8 cellular contexts compared by ENCODE assay signal in the genomic region with DNA sequence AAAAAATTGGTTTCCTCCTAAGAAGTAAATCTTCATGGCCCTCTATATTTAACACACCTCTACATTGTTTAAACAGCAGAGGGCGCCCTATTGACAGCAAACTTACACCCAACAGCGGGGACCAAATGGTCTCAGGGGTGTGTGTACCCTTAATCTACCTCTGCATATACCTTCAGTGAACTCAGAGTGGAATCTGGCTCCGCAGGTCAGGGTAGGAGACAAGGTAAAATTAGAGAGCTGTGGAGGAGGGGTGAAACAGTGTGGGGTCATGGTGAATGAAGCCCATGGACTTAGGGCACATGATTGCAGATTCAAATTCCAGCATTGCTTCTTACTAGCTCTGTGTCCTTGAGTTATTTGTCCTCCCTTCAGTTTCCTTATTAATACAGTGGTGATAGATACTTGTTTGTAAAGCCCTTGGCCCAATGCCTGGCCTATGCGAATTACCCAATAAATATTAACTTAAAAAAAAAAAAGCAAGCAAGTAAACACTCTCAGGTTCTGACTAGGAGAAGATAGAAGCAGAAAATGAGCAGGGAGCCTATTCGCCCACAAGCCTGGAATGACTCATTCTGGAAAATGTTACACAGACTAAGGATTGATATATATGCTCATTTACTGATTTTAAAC.
DNase-seq lines count a peak whose midpoint lies in the region; ATAC-seq, FAIRE-seq and TF ChIP-seq lines count a peak whose summit lies in the region.

No MANE protein-coding gene starts in this region.

- no peak overlapping the region for H3K4me3 Mint-ChIP-seq in chondrocyte (ENCODE audit: unreplicated experiment)

- POLR2A ChIA-PET in HEK293T (lab: Yijun Ruan, JAX), result no interaction called here

- ATAC-seq in GM19455 (IDR thresholded peaks at IDR 0.05; ENCODE audit: unreplicated experiment), result peak; percentile 57
- peak; percentile 87 to 92 (median 90) for ATAC-seq in pancreas
- no peak for ATAC-seq in HG03135 (IDR thresholded peaks at IDR 0.05; ENCODE audit: unreplicated experiment)

- H3K4me1 ChIP-seq in BE2C (no peaks in the 10 kb centered on the region), pancreas (peaks cover 0 to 7% (median 0%) of the 10 kb centered on the region in 3 donors)

- peak; percentile 61 for TF ChIP-seq CTCF in BE2C (IDR thresholded peaks at IDR 0.05; ENCODE audit: low read depth, low read length)
- TF ChIP-seq CTCF in chondrocyte (IDR thresholded peaks at IDR 0.05), result peak; percentile 69
- TF ChIP-seq CTCF in pancreas (IDR thresholded peaks at IDR 0.05), result peak in 3 of 4 donors; percentile 29 to 46 (median 30)

- H3K9me3 ChIP-seq in BE2C, result no peaks in the 10 kb centered on the region
- H3K9me3 ChIP-seq in pancreas, result no peaks in the 10 kb centered on the region

- H3K27ac Mint-ChIP-seq in chondrocyte (ENCODE audit: unreplicated experiment), result no peak overlapping the region

- FAIRE-seq in pancreas (lab: Jason Lieb, UNC), result no peak

- H3K27me3 ChIP-seq in BE2C, result no peaks in the 10 kb centered on the region
- H3K27me3 ChIP-seq in pancreas, result no peaks in the 10 kb centered on the region

- H3K36me3 ChIP-seq in BE2C (no peaks in the 10 kb centered on the region), pancreas (no peaks in the 10 kb centered on the region)

- H3K27me3 Mint-ChIP-seq in chondrocyte (ENCODE audit: low read depth), result peaks cover 18% of the 10 kb centered on the region

- H3K36me3 Mint-ChIP-seq in chondrocyte (ENCODE audit: low read depth), result no peaks in the 10 kb centered on the region

- no peak overlapping the region for H3K4me3 ChIP-seq in BE2C (ENCODE audit: low read depth, low read length)
- no peak overlapping the region for H3K4me3 ChIP-seq in pancreas

- peak overlapping the region in 1 of 4 donors; percentile 22 for H3K27ac ChIP-seq in pancreas

- intact Hi-C loops in pancreas (cut with DNase I), result no loop called here

- no peaks in the 10 kb centered on the region for H3K4me1 Mint-ChIP-seq in chondrocyte (ENCODE audit: low read depth)

- H3K9me3 Mint-ChIP-seq in chondrocyte (ENCODE audit: low read depth), result peaks cover 4% of the 10 kb centered on the region

- DNase-seq in BE2C, result peak; percentile 24
- DNase-seq in NCI-H2227 treated with DMSO at 0.1 percent for 48 hours (lab: John Stamatoyannopoulos, UW), result peak; percentile 27
- no peak for DNase-seq in chondrocyte (ENCODE audit: low spot score)
- peak in 4 of 6 donors; percentile 16 to 53 (median 31) for DNase-seq in pancreas
- DNase-seq in HEK293T (ENCODE audit: extremely low spot score), result no peak
- DNase-seq in DMS79 treated with DMSO at 0.1 percent for 48 hours (lab: John Stamatoyannopoulos, UW), result no peak

- 3 to 4% methylated on average over 5 of the region's 5 CpGs for WGBS in pancreas, 2 donors

- CTCF ChIA-PET in HEK293T (lab: Yijun Ruan, JAX), result interaction anchor here (0.6 to 2.0 kb wide), 3 partner anchors 10 to 611 kb away, joined by 3 to 10 read pairs (median 5); no protein-coding TSS in a partner anchor

TF ChIP-seq in HEK293T, 16 proteins besides CTCF, POLR2A, EP300 and RAD21:
- no peak for TF ChIP-seq ZNF384 (IDR thresholded peaks at IDR 0.05)
- no peak for TF ChIP-seq HDGF (IDR thresholded peaks at IDR 0.05; ENCODE audit: borderline replicate concordance)
- TF ChIP-seq BHLHE40 (IDR thresholded peaks at IDR 0.05; ENCODE audit: borderline replicate concordance), result no peak
- no peak for TF ChIP-seq PKNOX1 (IDR thresholded peaks at IDR 0.05)
- no peak for TF ChIP-seq L3MBTL2 (conservative IDR thresholded peaks at IDR 0.05)
- TF ChIP-seq ELF4 (IDR thresholded peaks at IDR 0.05), result no peak
- no peak for TF ChIP-seq CTBP1 (IDR thresholded peaks at IDR 0.05; ENCODE audit: borderline replicate concordance)
- no peak for TF ChIP-seq SP1 (IDR thresholded peaks at IDR 0.05)
- TF ChIP-seq NFRKB (IDR thresholded peaks at IDR 0.05), result no peak
- TF ChIP-seq FOXK2 (IDR thresholded peaks at IDR 0.05), result no peak
- TF ChIP-seq LEF1 (IDR thresholded peaks at IDR 0.05; ENCODE audit: borderline replicate concordance), result no peak
- no peak for TF ChIP-seq FOXA1 (IDR thresholded peaks at IDR 0.05)
- TF ChIP-seq FOXM1 (IDR thresholded peaks at IDR 0.05; ENCODE audit: borderline replicate concordance), result no peak
- no peak for TF ChIP-seq TARDBP (IDR thresholded peaks at IDR 0.05)
- TF ChIP-seq ARNT (IDR thresholded peaks at IDR 0.05), result no peak
- no peak for TF ChIP-seq SUZ12 (IDR thresholded peaks at IDR 0.05)

Comparison
In these comparisons a context has a peak if more than half of its experiments do, and no peak if none do; other contexts are left out.
1. DNase-seq: peak in BE2C (single experiment), NCI-H2227 treated with DMSO at 0.1 percent for 48 hours (single experiment) and pancreas (4 of 6); none in chondrocyte (single experiment), HEK293T (single experiment) and DMS79 treated with DMSO at 0.1 percent for 48 hours (single experiment).
2. Peak in every context shown above with its lines, with median percentiles within 50 percentile points of each other: CTCF ChIP-seq.